1 cellular context compared by ENCODE assay signal in genomic region chr12:64780531-64781373, GRCh38.
TF ChIP-seq lines count a peak whose summit lies in the region.

No MANE protein-coding gene starts in this region.

TF ChIP-seq in HepG2, 621 proteins besides CTCF, POLR2A, EP300 and RAD21 (continued from another document and continues in another):
- TF ChIP-seq ZBTB4 (CRISPR knock-in tag; IDR thresholded peaks at IDR 0.05; ENCODE audit: borderline replicate concordance), result no peak
- TF ChIP-seq HOXA9 (CRISPR knock-in tag; IDR thresholded peaks at IDR 0.05; ENCODE audit: borderline replicate concordance), result 0 out of 2 replicates have a peak, but pooled peaks have one; percentile 36
- no peak for TF ChIP-seq HOXA7 (CRISPR knock-in tag; IDR thresholded peaks at IDR 0.05)
- TF ChIP-seq HDAC6 (IDR thresholded peaks at IDR 0.05; ENCODE audit: low read depth, low read length), result no peak
- no peak for TF ChIP-seq THAP8 (CRISPR knock-in tag; IDR thresholded peaks at IDR 0.05; ENCODE audit: borderline replicate concordance)
- TF ChIP-seq AGO2 (optimal IDR thresholded peaks at IDR 0.05; ENCODE audit: low read depth, low read length), result no peak
- TF ChIP-seq RNF2 (conservative IDR thresholded peaks at IDR 0.05; ENCODE audit: low read depth), result peak; percentile 34; the same call in 1 of the 2 replicates
- peak; percentile 64 for TF ChIP-seq ZNF441 (CRISPR knock-in tag; IDR thresholded peaks at IDR 0.05; ENCODE audit: borderline replicate concordance)
- TF ChIP-seq POLR2AphosphoS2 (IDR thresholded peaks at IDR 0.05; ENCODE audit: low read depth, low read length), result no peak
- peak; percentile 76 for TF ChIP-seq ZNF687 (CRISPR knock-in tag; IDR thresholded peaks at IDR 0.05)
- TF ChIP-seq ZBTB2 (CRISPR knock-in tag; IDR thresholded peaks at IDR 0.05; ENCODE audit: low read depth), result 0 out of 2 replicates have a peak, but pooled peaks have one; percentile 52
- TF ChIP-seq ZNF343 (CRISPR knock-in tag; IDR thresholded peaks at IDR 0.05), result no peak
- TF ChIP-seq RBFOX2 (IDR thresholded peaks at IDR 0.05; ENCODE audit: low read depth, low read length), result no peak
- TF ChIP-seq THAP11 (CRISPR knock-in tag; IDR thresholded peaks at IDR 0.05), result no peak
- TF ChIP-seq CCDC6 (CRISPR knock-in tag; IDR thresholded peaks at IDR 0.05), result peak; percentile 24; the same call in 1 of the 2 replicates
- no peak for TF ChIP-seq E2F5 (CRISPR knock-in tag; conservative IDR thresholded peaks at IDR 0.05)
- no peak for TF ChIP-seq ZNF142 (CRISPR knock-in tag; IDR thresholded peaks at IDR 0.05)
- TF ChIP-seq ZKSCAN5 (CRISPR knock-in tag; IDR thresholded peaks at IDR 0.05), result no peak
- no peak for TF ChIP-seq ELF4 (CRISPR knock-in tag; IDR thresholded peaks at IDR 0.05; ENCODE audit: borderline replicate concordance)
- no peak for TF ChIP-seq TRIM22 (IDR thresholded peaks at IDR 0.05)
- 0 out of 2 replicates have a peak, but pooled peaks have one; percentile 6 for TF ChIP-seq DMAP1 (CRISPR knock-in tag; IDR thresholded peaks at IDR 0.05)
- TF ChIP-seq PCBP1 (IDR thresholded peaks at IDR 0.05; ENCODE audit: borderline replicate concordance, low read depth, low read length), result no peak
- TF ChIP-seq MAX (IDR thresholded peaks at IDR 0.05), result 0 out of 2 replicates have a peak, but pooled peaks have one; percentile 51
- TF ChIP-seq MTF2 (CRISPR knock-in tag; IDR thresholded peaks at IDR 0.05; ENCODE audit: borderline replicate concordance), result no peak
- no peak for TF ChIP-seq MLLT10 (CRISPR knock-in tag; IDR thresholded peaks at IDR 0.05)
- TF ChIP-seq LRRFIP1 (CRISPR knock-in tag; conservative IDR thresholded peaks at IDR 0.05), result no peak
- 0 out of 2 replicates have a peak, but pooled peaks have one; percentile 36 for TF ChIP-seq KDM2A (CRISPR knock-in tag; IDR thresholded peaks at IDR 0.05; ENCODE audit: borderline replicate concordance, low read depth)
- TF ChIP-seq MXD3 (CRISPR knock-in tag; IDR thresholded peaks at IDR 0.05), result no peak
- TF ChIP-seq CHCHD3 (CRISPR knock-in tag; IDR thresholded peaks at IDR 0.05), result 0 out of 2 replicates have a peak, but pooled peaks have one; percentile 34
- TF ChIP-seq ZNF770 (CRISPR knock-in tag; IDR thresholded peaks at IDR 0.05), result 0 out of 2 replicates have a peak, but pooled peaks have one; percentile 26
- no peak for TF ChIP-seq XBP1 (CRISPR knock-in tag; IDR thresholded peaks at IDR 0.05)
